In genomic region chr10:113665806-113666354, GRCh38 we compare ENCODE assay signal across 12 cellular contexts. TPM values are rescaled to one million over a fixed set of nuclear protein-coding genes. Genes with fewer than 3 reads are reported as not detected.
DNase-seq lines count a peak whose midpoint lies in the region; ATAC-seq and TF ChIP-seq lines count a peak whose summit lies in the region.
"Had no signal": no experiment of that assay in that cellular context is flagged by ENCODE, and none has a peak within 500 bp of the region (broad histone marks: within the 10 kb centered on the region; RNA-seq: fewer than 3 reads in every experiment).

No MANE protein-coding gene starts in this region.

- H3K27ac ChIP-seq in RWPE1 (no peak overlapping the region), psoas muscle (peak overlapping the region; percentile 98)
- H3K27ac ChIP-seq: uterus had no signal

- DNase-seq in GM03348 (ENCODE audit: low spot score) (peak; percentile 80), RWPE1 (ENCODE audit: low spot score) (peak; percentile 48), psoas muscle (peak; percentile 49 to 81), DMS53 treated with DMSO at 0.1 percent for 48 hours (lab: John Stamatoyannopoulos, UW; ENCODE audit: unreplicated experiment) (no peak)
- DNase-seq: occipital lobe, uterus had no signal

- H3K36me3 ChIP-seq in psoas muscle (ENCODE audit: insufficient read depth in 1 of 2, low read depth in 1 of 2) = peaks cover 0 to 6% of the 10 kb centered on the region in 2 donors
- H3K36me3 ChIP-seq: HAP-1, uterus had no signal

- POLR2A ChIA-PET in RWPE1 (lab: Yijun Ruan, JAX; ENCODE audit: low non-redundant PET) = no interaction called here

- ATAC-seq in esophagus mucosa (peak; percentile 52), psoas muscle (peak; percentile 56 to 70 (median 65)), HG03139 (IDR thresholded peaks at IDR 0.05; ENCODE audit: unreplicated experiment) (no peak), HG03108 (IDR thresholded peaks at IDR 0.05; ENCODE audit: unreplicated experiment) (no peak), HG02623 (IDR thresholded peaks at IDR 0.05; ENCODE audit: unreplicated experiment) (no peak)

- CTCF ChIA-PET in RWPE1 (lab: Yijun Ruan, JAX) = no interaction called here

- H3K27me3 ChIP-seq in psoas muscle (ENCODE audit: insufficient read depth in 3 of 3, low read length in 2 of 3) = no peaks in the 10 kb centered on the region
- H3K27me3 ChIP-seq: uterus had no signal

- 18 to 24% (median 22%) methylated on average over 6 of the region's 6 CpGs for WGBS in psoas muscle, 3 donors

- H3K4me3 ChIP-seq in psoas muscle = peak overlapping the region; percentile 37
- H3K4me3 ChIP-seq: HAP-1, uterus had no signal

- peaks cover 28% of the 10 kb centered on the region for H3K4me1 ChIP-seq in psoas muscle
- H3K4me1 ChIP-seq: HAP-1, uterus had no signal

- TF ChIP-seq CTCF in RWPE1 (conservative IDR thresholded peaks at IDR 0.05; ENCODE audit: low read depth) (no peak), psoas muscle (IDR thresholded peaks at IDR 0.05) (no peak)

- intact Hi-C loops in psoas muscle (cut with DNase I) = no loop called here

- H3K9me3 ChIP-seq in psoas muscle = no peaks in the 10 kb centered on the region
- H3K9me3 ChIP-seq: HAP-1, uterus had no signal

RNA-seq across cellular contexts. Expression of gene NRAP, which starts 2.0 kb away (rescaled TPM):
- total RNA-seq in esophagus mucosa (0.12 TPM), psoas muscle (1,000 to 10,000 TPM; 1,429 to 2,239 (median 2,182) TPM)
- 100 to 1,000 TPM in 2 of 3 donors, 10 to 100 TPM in 1; 41.4 to 503 (median 320) TPM for polyA plus RNA-seq in psoas muscle
- total RNA-seq: chondrocyte had no signal

RNA-seq across cellular contexts. Expression of gene CASP7, which starts 13.8 kb away (rescaled TPM):
- total RNA-seq in esophagus mucosa = 14.0 TPM
- total RNA-seq in psoas muscle = 10 to 100 TPM in 3 of 4 donors, 1 to 10 TPM in 1; 8.2 to 12.4 (median 12.0) TPM
- 10 to 100 TPM in 1 of 3 donors, 1 to 10 TPM in 2; 4.5 to 24.7 (median 7.4) TPM for polyA plus RNA-seq in psoas muscle

Comparison
In these comparisons a context has a peak if more than half of its experiments do, and no peak if none do; other contexts are left out.
1. ATAC-seq: peak in esophagus mucosa (single experiment) and psoas muscle (4 of 4); none in HG03139 (single experiment), HG03108 (single experiment) and HG02623 (single experiment).
2. RNA of gene NRAP, which starts 2.0 kb away (total RNA-seq): 1,429 to 2,239 TPM in psoas muscle; 0.12 TPM in esophagus mucosa (single experiment); every median in the first group is over 1,000 times any median in the second.